1 cellular context compared by ENCODE assay signal in genomic region chr14:21252149-21252548, GRCh38.
A peak's percentile ranks its signal among the peaks of the same experiment; 100 is the strongest.
TF ChIP-seq lines count a peak whose summit lies in the region.

No MANE protein-coding gene starts in this region.

TF ChIP-seq in GM12878, 131 proteins besides CTCF, POLR2A, EP300 and RAD21:
- TF ChIP-seq BHLHE40 (IDR thresholded peaks at IDR 0.05; ENCODE audit: borderline replicate concordance in 1 of 2, low read depth in 2 of 2, low read length in 1 of 2) (no peak), MYC (IDR thresholded peaks at IDR 0.05; ENCODE audit: insufficient read depth, insufficient read length, insufficient replicate concordance, low read length, severe bottlenecking) (no peak), POLR2AphosphoS5 (IDR thresholded peaks at IDR 0.05; ENCODE audit: low read length) (peak; percentile 66), FOS (IDR thresholded peaks at IDR 0.05; ENCODE audit: borderline replicate concordance, extremely low read depth, insufficient read length) (no peak), RELB (IDR thresholded peaks at IDR 0.05; ENCODE audit: low read depth) (no peak), SMARCA5 (IDR thresholded peaks at IDR 0.05) (no peak), BCL11A (IDR thresholded peaks at IDR 0.05; ENCODE audit: low read depth, low read length) (no peak)
